In the genomic region with DNA sequence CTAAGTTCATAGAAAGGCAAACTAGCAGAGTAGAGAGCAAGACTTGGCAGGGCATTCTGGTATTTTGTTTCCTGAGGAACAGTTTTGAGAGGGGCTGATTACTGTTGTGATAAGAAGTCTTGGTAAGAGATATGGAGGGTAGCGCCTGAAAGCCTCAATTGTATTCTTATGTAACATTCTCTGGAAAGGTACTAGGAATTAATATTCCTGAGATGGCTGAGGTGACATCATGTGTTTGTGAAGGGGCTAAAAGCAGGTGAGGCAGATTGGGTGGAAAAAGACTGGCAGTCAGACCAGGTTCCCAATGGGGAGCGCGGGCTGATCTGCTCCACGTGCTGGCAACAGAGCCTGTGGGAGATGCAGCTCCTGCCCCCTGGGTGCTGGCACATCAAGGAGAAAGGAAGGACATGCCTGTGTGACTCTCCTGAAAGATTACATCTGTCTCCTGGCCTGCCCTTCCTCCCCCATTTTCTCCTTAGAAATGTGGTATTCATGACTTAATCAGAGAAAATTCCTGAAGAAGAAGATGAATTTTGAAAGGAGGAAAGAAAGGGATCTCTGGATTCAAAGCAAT, we compare ENCODE assay signal across 5 cellular contexts.
DNase-seq lines count a peak whose midpoint lies in the region; ATAC-seq, FAIRE-seq and TF ChIP-seq lines count a peak whose summit lies in the region.
"Not testable (repeated sequence)": the region's sequence is repeated elsewhere in the genome, so short reads cannot be mapped to it uniquely, and the experiment has no call there.

No MANE protein-coding gene starts in this region.

- BruUV-seq in IMR-90 (replicated peaks; lab: Mats Ljungman, UMichigan) = not testable (repeated sequence)

- not testable (repeated sequence) for H4K20me1 ChIP-seq in IMR-90 (ENCODE audit: insufficient read depth, low read length); astrocyte (ENCODE audit: insufficient read depth, low read length)

- dilution Hi-C loops in IMR-90 (cut with HindIII; ENCODE audit: low sequenced_read_pairs, unreplicated experiment) = not testable (repeated sequence)

- not testable (repeated sequence) for H3K27ac ChIP-seq in IMR-90 (ENCODE audit: insufficient read depth, low read length); astrocyte (ENCODE audit: low read depth, low read length); lower lobe of right lung
- peak overlapping the region in 3 of 4 donors; percentile 26 to 55 (median 37) for H3K27ac ChIP-seq in body of pancreas
- peak overlapping the region; percentile 69 for H3K27ac ChIP-seq in parathyroid adenoma

- FAIRE-seq in astrocyte (lab: Jason Lieb, UNC) = not testable (repeated sequence)

- CTCF ChIA-PET in IMR-90 (lab: Yijun Ruan, JAX) = not testable (repeated sequence)

- H3K27me3 ChIP-seq in IMR-90 (ENCODE audit: control insufficient read depth, insufficient read depth, low read length); astrocyte (ENCODE audit: insufficient read depth, low read length); body of pancreas; lower lobe of right lung (ENCODE audit: low read depth); parathyroid adenoma (ENCODE audit: control insufficient read depth, insufficient read depth, low read length): not testable (repeated sequence)

- not testable (repeated sequence) for H3K4me1 ChIP-seq in IMR-90 (ENCODE audit: control insufficient read depth, insufficient read depth, low read length); astrocyte (ENCODE audit: insufficient read depth, low read length); body of pancreas; lower lobe of right lung; parathyroid adenoma

- H3K56ac ChIP-seq in IMR-90 (ENCODE audit: extremely low read depth, insufficient read depth, low read length) = not testable (repeated sequence)

- H2BK15ac ChIP-seq in IMR-90 (ENCODE audit: low read depth, low read length) = not testable (repeated sequence)

- not testable (repeated sequence) for DNase-seq in IMR-90; astrocyte (ENCODE audit: low read depth); lower lobe of right lung
- peak in 2 of 4 donors; percentile 6 to 11 for DNase-seq in body of pancreas

- in situ Hi-C loops in IMR-90 (cut with MboI; ENCODE audit: low sequenced_read_pairs) = not testable (repeated sequence)

- H4K5ac ChIP-seq in IMR-90 (ENCODE audit: low read depth, low read length) = not testable (repeated sequence)

- H4K8ac ChIP-seq in IMR-90 (ENCODE audit: low read depth in 2 of 2, low read length in 2 of 2) = not testable (repeated sequence)

- ATAC-seq in IMR-90 (ENCODE audit: low read depth) = peak; percentile 33
- peak; percentile 88 for ATAC-seq in body of pancreas
- peak; percentile 59 to 89 for ATAC-seq in lower lobe of right lung

- H3K9me3 ChIP-seq in IMR-90 (ENCODE audit: control insufficient read depth, insufficient read depth, low read length); astrocyte (ENCODE audit: insufficient read depth, low read depth, low read length); body of pancreas; lower lobe of right lung; parathyroid adenoma (ENCODE audit: control insufficient read depth, low read length): not testable (repeated sequence)

- H3K36me3 Mint-ChIP-seq in astrocyte (ENCODE audit: low read depth, unreplicated experiment) = not testable (repeated sequence)

- H3K4me1 Mint-ChIP-seq in astrocyte (ENCODE audit: low read depth, unreplicated experiment) = not testable (repeated sequence)

- H3K4me3 ChIP-seq in IMR-90 (ENCODE audit: insufficient read depth, low read depth, low read length); astrocyte (ENCODE audit: insufficient read depth, low read depth, low read length); body of pancreas; lower lobe of right lung; parathyroid adenoma (ENCODE audit: low read depth, low read length): not testable (repeated sequence)

- H3K4me3 Mint-ChIP-seq in astrocyte (ENCODE audit: unreplicated experiment) = not testable (repeated sequence)

- H3K14ac ChIP-seq in IMR-90 (replicated peaks; ENCODE audit: low read depth, low read length) = not testable (repeated sequence)

- intact Hi-C loops in IMR-90 (cut with micrococcal nuclease); body of pancreas (cut with DNase I); lower lobe of right lung (cut with DNase I): not testable (repeated sequence)

- not testable (repeated sequence) for H3K9me1 ChIP-seq in IMR-90 (ENCODE audit: insufficient read depth, low read length)

- TF ChIP-seq POLR2A in IMR-90 (IDR thresholded peaks at IDR 0.05; ENCODE audit: low read depth, low read length); body of pancreas (IDR thresholded peaks at IDR 0.05): not testable (repeated sequence)

- H3K4me2 ChIP-seq in IMR-90 (ENCODE audit: low read depth, low read length) = peak overlapping the region; percentile 50; the same call in 1 of the 2 replicates
- not testable (repeated sequence) for H3K4me2 ChIP-seq in astrocyte (ENCODE audit: low read length); parathyroid adenoma (ENCODE audit: low read length)

- WGBS in IMR-90 (ENCODE audit: extremely low coverage in 2 of 2, insufficient read length in 1 of 2), 2 experiments = no CpG with 5 or more reads among the region's 4 CpGs
- 52 to 55% methylated on average over 3 to 4 of the region's 4 CpGs for WGBS in body of pancreas, 2 donors

- H2AK9ac ChIP-seq in IMR-90 (replicated peaks; ENCODE audit: low read depth, low read length, poor library complexity) = not testable (repeated sequence)

- H2BK5ac ChIP-seq in IMR-90 (ENCODE audit: low read depth, low read length, poor library complexity, severe bottlenecking) = not testable (repeated sequence)

- H3K36me3 ChIP-seq in IMR-90 (ENCODE audit: control insufficient read depth, insufficient read depth, low read length); astrocyte (ENCODE audit: insufficient read depth, low read length); body of pancreas (replicated peaks in 1 of 2; ENCODE audit: insufficient read depth in 1 of 2, low read depth in 2 of 2); lower lobe of right lung; parathyroid adenoma (ENCODE audit: control insufficient read depth, insufficient read depth, low read length): not testable (repeated sequence)

- not testable (repeated sequence) for H3K79me2 ChIP-seq in astrocyte (ENCODE audit: insufficient read depth, low read length); parathyroid adenoma

- H3K27me3 Mint-ChIP-seq in astrocyte (ENCODE audit: low read depth, unreplicated experiment) = not testable (repeated sequence)

- H2BK120ac ChIP-seq in IMR-90 (ENCODE audit: low read depth, low read length) = not testable (repeated sequence)

- H3K9ac ChIP-seq in IMR-90 (ENCODE audit: low read depth, low read length); astrocyte (ENCODE audit: low read length); parathyroid adenoma: not testable (repeated sequence)

- not testable (repeated sequence) for H2BK20ac ChIP-seq in IMR-90 (ENCODE audit: low read depth, low read length)

- not testable (repeated sequence) for TF ChIP-seq CTCF in IMR-90 (conservative IDR thresholded peaks at IDR 0.05; ENCODE audit: low read depth, low read length); astrocyte (IDR thresholded peaks at IDR 0.05; ENCODE audit: insufficient read depth, low read depth, low read length); body of pancreas (IDR thresholded peaks at IDR 0.05); lower lobe of right lung (IDR thresholded peaks at IDR 0.05); parathyroid adenoma (IDR thresholded peaks at IDR 0.05)

- TF ChIP-seq RAD21 in IMR-90 (IDR thresholded peaks at IDR 0.05; ENCODE audit: low read length) = not testable (repeated sequence)

- not testable (repeated sequence) for H3K9me3 Mint-ChIP-seq in astrocyte (ENCODE audit: unreplicated experiment)

- not testable (repeated sequence) for H3K4ac ChIP-seq in IMR-90 (ENCODE audit: low read depth, low read length)

- not testable (repeated sequence) for H3K79me1 ChIP-seq in IMR-90 (ENCODE audit: low read depth in 1 of 2, low read length in 2 of 2)

- not testable (repeated sequence) for H3K23ac ChIP-seq in IMR-90 (ENCODE audit: low read depth, low read length)

- not testable (repeated sequence) for H2AK5ac ChIP-seq in IMR-90 (ENCODE audit: low read depth, low read length)

- H3K18ac ChIP-seq in IMR-90 (ENCODE audit: low read depth, low read length) = not testable (repeated sequence)

- not testable (repeated sequence) for H4K91ac ChIP-seq in IMR-90 (ENCODE audit: insufficient read depth, low read depth, low read length)

- POLR2A ChIA-PET in IMR-90 (lab: Charles Lee; ENCODE audit: unreplicated experiment) = not testable (repeated sequence)

- peak overlapping the region; percentile 34 for H3K27ac Mint-ChIP-seq in astrocyte (ENCODE audit: unreplicated experiment)

- H2AFZ ChIP-seq in IMR-90 (replicated peaks; ENCODE audit: low read length, poor library complexity); astrocyte (ENCODE audit: low read depth, low read length); parathyroid adenoma: not testable (repeated sequence)

Comparison
In these comparisons a context has a peak if more than half of its experiments do, and no peak if none do; other contexts are left out.
1. ATAC-seq: peak in every context shown above with its lines; median percentile 88 in body of pancreas; 74 in lower lobe of right lung; 33 in IMR-90.